In genomic region chr2:105455488-105455991, GRCh38 we compare ENCODE assay signal across 7 cellular contexts. TPM values are rescaled to one million over a fixed set of nuclear protein-coding genes. Genes with fewer than 3 reads are reported as not detected.
DNase-seq lines count a peak whose midpoint lies in the region; ATAC-seq and TF ChIP-seq lines count a peak whose summit lies in the region.

No MANE protein-coding gene starts in this region.

- intact Hi-C loops in tibial artery (cut with DNase I; ENCODE audit: low total_unique reads) = no loop called here
- intact Hi-C loops in naive thymus-derived CD4-positive, alpha-beta T cell (cut with micrococcal nuclease) = loop anchor here in 1 of 2 donors (2.0 kb wide), 1 partner anchor 65 kb away; no protein-coding TSS in a partner anchor

- H3K9me3 Mint-ChIP-seq in CD8-positive, alpha-beta memory T cell = no peaks in the 10 kb centered on the region
- peaks cover 0 to 4% (median 0%) of the 10 kb centered on the region in 11 donors for H3K9me3 Mint-ChIP-seq in naive thymus-derived CD4-positive, alpha-beta T cell

- H3K27me3 Mint-ChIP-seq in CD8-positive, alpha-beta memory T cell = peaks cover 3 to 8% of the 10 kb centered on the region in 2 donors
- H3K27me3 Mint-ChIP-seq in naive thymus-derived CD4-positive, alpha-beta T cell = peaks cover 0 to 17% (median 1%) of the 10 kb centered on the region in 5 donors

- CTCF ChIA-PET in CD8-positive, alpha-beta memory T cell (lab: Charles Lee) = no interaction called here
- CTCF ChIA-PET in naive thymus-derived CD4-positive, alpha-beta T cell (lab: Charles Lee) = no interaction called here

- POLR2A ChIA-PET in CD8-positive, alpha-beta memory T cell (lab: Charles Lee) = no interaction called here
- POLR2A ChIA-PET in naive thymus-derived CD4-positive, alpha-beta T cell (lab: Charles Lee) = no interaction called here

- no peaks in the 10 kb centered on the region for H3K9me3 ChIP-seq in tibial artery
- H3K9me3 ChIP-seq in CD8-positive, alpha-beta memory T cell (ENCODE audit: low read length) = no peaks in the 10 kb centered on the region
- no peaks in the 10 kb centered on the region for H3K9me3 ChIP-seq in naive thymus-derived CD4-positive, alpha-beta T cell (ENCODE audit: control insufficient read depth in 2 of 3, low read length in 3 of 3)

- no peak overlapping the region for H3K4me3 Mint-ChIP-seq in CD8-positive, alpha-beta memory T cell
- H3K4me3 Mint-ChIP-seq in naive thymus-derived CD4-positive, alpha-beta T cell = no peak overlapping the region

- H3K4me3 ChIP-seq in tibial artery = no peak overlapping the region
- no peak overlapping the region for H3K4me3 ChIP-seq in CD8-positive, alpha-beta memory T cell (ENCODE audit: low read length)
- H3K4me3 ChIP-seq in naive thymus-derived CD4-positive, alpha-beta T cell (ENCODE audit: low read length) = no peak overlapping the region

- H3K36me3 ChIP-seq in tibial artery = no peaks in the 10 kb centered on the region
- H3K36me3 ChIP-seq in CD8-positive, alpha-beta memory T cell (ENCODE audit: insufficient read depth, low read length) = no peaks in the 10 kb centered on the region
- no peaks in the 10 kb centered on the region for H3K36me3 ChIP-seq in naive thymus-derived CD4-positive, alpha-beta T cell (ENCODE audit: control insufficient read depth in 2 of 3, insufficient read depth in 3 of 3, low read length in 3 of 3)

- H3K27ac ChIP-seq in tibial artery = peak overlapping the region in 1 of 2 donors; percentile 2
- H3K27ac ChIP-seq in CD8-positive, alpha-beta memory T cell (ENCODE audit: low read depth, low read length) = no peak overlapping the region
- H3K27ac ChIP-seq in naive thymus-derived CD4-positive, alpha-beta T cell (ENCODE audit: low read depth, low read length) = no peak overlapping the region

- H3K27me3 ChIP-seq in tibial artery = no peaks in the 10 kb centered on the region
- no peaks in the 10 kb centered on the region for H3K27me3 ChIP-seq in CD8-positive, alpha-beta memory T cell (ENCODE audit: insufficient read depth, low read length, poor library complexity, severe bottlenecking)
- H3K27me3 ChIP-seq in naive thymus-derived CD4-positive, alpha-beta T cell (ENCODE audit: control insufficient read depth in 2 of 2, insufficient read depth in 2 of 2, low read length in 2 of 2) = no peaks in the 10 kb centered on the region

- ATAC-seq in naive thymus-derived CD4-positive, alpha-beta T cell = no peak

- H3K4me1 ChIP-seq in tibial artery = peaks cover 0 to 21% (median 13%) of the 10 kb centered on the region in 4 donors
- H3K4me1 ChIP-seq in CD8-positive, alpha-beta memory T cell (ENCODE audit: insufficient read depth, low read length) = no peaks in the 10 kb centered on the region
- no peaks in the 10 kb centered on the region for H3K4me1 ChIP-seq in naive thymus-derived CD4-positive, alpha-beta T cell (ENCODE audit: control insufficient read depth in 2 of 2, insufficient read depth in 2 of 2, low read length in 2 of 2)

- no peak for TF ChIP-seq CTCF in tibial artery (IDR thresholded peaks at IDR 0.05)

- H3K36me3 Mint-ChIP-seq in CD8-positive, alpha-beta memory T cell = no peaks in the 10 kb centered on the region
- H3K36me3 Mint-ChIP-seq in naive thymus-derived CD4-positive, alpha-beta T cell = no peaks in the 10 kb centered on the region

- DNase-seq in HK-2 (ENCODE audit: unreplicated experiment) = peak; percentile 83
- peak; percentile 68 for DNase-seq in RKO (ENCODE audit: low spot score)
- DNase-seq in fibroblast of the conjunctiva (ENCODE audit: low read depth) = peak; percentile 97
- peak; percentile 68 to 73 for DNase-seq in tibial artery
- no peak for DNase-seq in CD8-positive, alpha-beta memory T cell
- no peak for DNase-seq in GDM1 (lab: John Stamatoyannopoulos, UW)
- no peak for DNase-seq in naive thymus-derived CD4-positive, alpha-beta T cell

- no peak overlapping the region for H3K27ac Mint-ChIP-seq in CD8-positive, alpha-beta memory T cell
- no peak overlapping the region for H3K27ac Mint-ChIP-seq in naive thymus-derived CD4-positive, alpha-beta T cell

- no peaks in the 10 kb centered on the region for H3K4me1 Mint-ChIP-seq in CD8-positive, alpha-beta memory T cell
- H3K4me1 Mint-ChIP-seq in naive thymus-derived CD4-positive, alpha-beta T cell = peaks cover 0 to 12% (median 0%) of the 10 kb centered on the region in 7 donors

RNA-seq across cellular contexts. Expression of gene FHL2, which starts 56.7 kb away (rescaled TPM):
- total RNA-seq in CD8-positive, alpha-beta memory T cell = 1 to 10 TPM; 3.3 to 3.5 TPM
- polyA plus RNA-seq in CD8-positive, alpha-beta memory T cell = 0.69 TPM
- total RNA-seq in naive thymus-derived CD4-positive, alpha-beta T cell = 1 to 10 TPM in 1 of 5 experiments, under 1 TPM in 3, not detected in 1; 0.19 to 3.6 (median 0.63) TPM
- 1 to 10 TPM in 1 of 2 donors, under 1 TPM in 1; 0.40 to 1.6 TPM for polyA plus RNA-seq in naive thymus-derived CD4-positive, alpha-beta T cell

Comparison
In these comparisons a context has a peak if more than half of its experiments do, and no peak if none do; other contexts are left out.
1. DNase-seq: peak in HK-2 (single experiment), RKO (single experiment), fibroblast of the conjunctiva (single experiment) and tibial artery (2 of 2); none in CD8-positive, alpha-beta memory T cell (0 of 5), GDM1 (single experiment) and naive thymus-derived CD4-positive, alpha-beta T cell (0 of 9).